9 cellular contexts compared by ENCODE assay signal in the genomic region with DNA sequence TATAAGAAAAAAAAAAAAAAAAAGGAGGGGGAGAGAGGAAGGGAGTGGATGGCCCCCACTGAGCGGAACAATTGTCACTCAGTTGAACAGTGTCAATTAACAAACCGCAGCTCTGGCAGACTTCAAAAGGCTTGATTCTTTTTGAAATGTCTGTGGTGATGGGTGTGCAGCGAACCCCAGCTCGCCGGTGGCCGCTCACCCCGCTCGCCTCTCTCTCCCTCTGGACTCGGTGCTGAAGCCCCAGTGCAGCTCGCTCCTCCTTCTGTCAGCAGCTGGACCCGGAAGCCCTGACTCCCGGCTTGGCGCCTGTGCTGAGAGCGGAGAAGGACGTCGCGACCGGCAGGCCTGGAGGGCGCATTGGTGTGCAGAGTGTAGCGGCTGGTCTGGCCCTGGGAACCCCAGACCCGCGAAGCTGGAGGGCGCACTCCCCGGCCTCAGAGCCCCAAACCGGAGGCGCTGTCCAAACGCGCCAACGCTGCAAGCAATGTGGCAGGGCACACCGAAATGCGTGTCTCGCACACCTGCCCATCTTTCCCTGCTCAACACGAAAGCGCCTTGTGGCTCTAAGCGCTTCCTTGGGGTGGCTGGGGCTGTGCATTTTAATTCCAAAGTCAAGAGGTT. TPM values are rescaled to one million over a fixed set of nuclear protein-coding genes. Genes with fewer than 3 reads are reported as not detected.
A peak's percentile ranks its signal among the peaks of the same experiment; 100 is the strongest.
DNase-seq lines count a peak whose midpoint lies in the region; ATAC-seq and TF ChIP-seq lines count a peak whose summit lies in the region.
"Had no signal": no experiment of that assay in that cellular context is flagged by ENCODE, and none has a peak within 500 bp of the region (broad histone marks: within the 10 kb centered on the region; RNA-seq: fewer than 3 reads in every experiment).

No MANE protein-coding gene starts in this region.

- H3K9me3 ChIP-seq in iPS DF 6.9 (ENCODE audit: control insufficient read depth, insufficient read depth, low read length) = no peaks in the 10 kb centered on the region

- peaks cover 37% of the 10 kb centered on the region for H3K4me1 Mint-ChIP-seq in activated T-cell treated with anti-CD3 and anti-CD28 coated beads, Interleukin-2, amount 50 U/mL, for 4 hours (ENCODE audit: low read depth)

- peak overlapping the region; percentile 5; the same call in 1 of the 2 replicates for H3K4me3 ChIP-seq in iPS DF 6.9 (ENCODE audit: low read length)

- no CpG with 5 or more reads among the region's 35 CpGs for WGBS in iPS DF 6.9 (ENCODE audit: insufficient coverage, insufficient read length)

- peaks cover 8% of the 10 kb centered on the region for H3K4me1 ChIP-seq in iPS DF 6.9 (ENCODE audit: control insufficient read depth, insufficient read depth, low read length)

- no peaks in the 10 kb centered on the region for H3K36me3 Mint-ChIP-seq in activated T-cell treated with anti-CD3 and anti-CD28 coated beads, Interleukin-2, amount 50 U/mL, for 4 hours (ENCODE audit: insufficient read depth)

- TF ChIP-seq CTCF in omental fat pad (IDR thresholded peaks at IDR 0.05) = no peak

- peaks cover 52% of the 10 kb centered on the region for H3K27me3 ChIP-seq in iPS DF 6.9 (ENCODE audit: control insufficient read depth, insufficient read depth, low read length)

- peak; percentile 36 for ATAC-seq in HG03095 (IDR thresholded peaks at IDR 0.05; ENCODE audit: unreplicated experiment)
- peak; percentile 21 to 35 for ATAC-seq in activated T-cell treated with anti-CD3 and anti-CD28 coated beads, Interleukin-2, amount 50 U/mL, for 4 hours
- ATAC-seq in sciatic nerve = peak; percentile 52
- ATAC-seq in omental fat pad (ENCODE audit: low FRiP score) = no peak

- peak overlapping the region; percentile 75 for H3K4me3 Mint-ChIP-seq in activated T-cell treated with anti-CD3 and anti-CD28 coated beads, Interleukin-2, amount 50 U/mL, for 4 hours

- H3K36me3 ChIP-seq in iPS DF 6.9 (ENCODE audit: control insufficient read depth, insufficient read depth, low read length) = no peaks in the 10 kb centered on the region

- peak; percentile 67 for DNase-seq in COLO668 (lab: John Stamatoyannopoulos, UW; ENCODE audit: unreplicated experiment)
- DNase-seq in activated T-cell treated with anti-CD3 and anti-CD28 coated beads, Interleukin-2, amount 50 U/mL, for 4 hours = no peak
- no peak for DNase-seq in iPS DF 6.9 (ENCODE audit: low read depth, low spot score)
- no peak for DNase-seq in sciatic nerve (ENCODE audit: low spot score)
- DNase-seq in middle frontal gyrus (ENCODE audit: extremely low spot score, low spot score) = no peak
- no peak for DNase-seq in omental fat pad (ENCODE audit: low spot score)
- no peak for DNase-seq in AML-193 (lab: John Stamatoyannopoulos, UW)

- H3K9me3 Mint-ChIP-seq in activated T-cell treated with anti-CD3 and anti-CD28 coated beads, Interleukin-2, amount 50 U/mL, for 4 hours = no peaks in the 10 kb centered on the region

- H3K27ac ChIP-seq in iPS DF 6.9 (ENCODE audit: low read length) = no peak overlapping the region

- intact Hi-C loops in sciatic nerve (cut with DNase I) = no loop called here

- peaks cover 84% of the 10 kb centered on the region for H3K27me3 Mint-ChIP-seq in activated T-cell treated with anti-CD3 and anti-CD28 coated beads, Interleukin-2, amount 50 U/mL, for 4 hours (ENCODE audit: low read depth)

RNA-seq across cellular contexts. Expression of a gene that starts 3.4 kb away (rescaled TPM):
- total RNA-seq in activated T-cell treated with anti-CD3 and anti-CD28 coated beads, Interleukin-2, amount 50 U/mL, for 4 hours = not detected
- not detected for total RNA-seq in sciatic nerve
- total RNA-seq in omental fat pad = not detected
- total RNA-seq: epithelial cell of proximal tubule had no signal

RNA-seq across cellular contexts. Expression of a gene that starts 23.1 kb away (rescaled TPM):
- total RNA-seq in activated T-cell treated with anti-CD3 and anti-CD28 coated beads, Interleukin-2, amount 50 U/mL, for 4 hours = 1 to 10 TPM; 6.7 to 7.7 (median 6.9) TPM
- total RNA-seq in sciatic nerve (39.2 TPM), omental fat pad (10 to 100 TPM; 19.1 to 33.7 (median 23.7) TPM)
